Comparison of ENCODE assay signal across 29 cellular contexts in the genomic region with DNA sequence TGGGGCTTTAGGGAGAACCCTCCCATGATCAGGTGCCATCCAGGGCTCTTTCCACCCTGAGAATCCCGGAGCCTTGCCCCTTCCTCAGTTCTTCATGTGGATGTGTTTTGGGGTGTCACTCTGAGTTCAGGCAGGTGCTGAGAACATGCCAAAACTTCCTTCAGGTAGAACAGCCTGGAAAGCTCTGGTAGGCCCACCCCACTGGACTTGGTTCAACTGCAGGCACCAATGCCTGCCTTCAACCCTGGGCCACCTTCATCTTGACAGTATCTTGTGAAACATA.
"Had no signal": no experiment of that assay in that cellular context is flagged by ENCODE, and none has a peak within 500 bp of the region (broad histone marks: within the 10 kb centered on the region; RNA-seq: fewer than 3 reads in every experiment).

No MANE protein-coding gene starts in this region.

- H3K4me3 Mint-ChIP-seq: dendritic cell treated with granulocyte-macrophage colony-stimulating factor and Interleukin-4, amounts not matched to agents 40 ng/mL and 50 ng/mL, for 4 days; naive thymus-derived CD4-positive, alpha-beta T cell; nephron; neural progenitor cell; stimulated activated memory B cell treated with anti-CD40 and anti-IgM and Interleukin-4, amounts not matched to agents 10 μg/mL and 1 μg/mL and 100 μg/mL, for 72 hours had no signal

- H3K9me3 Mint-ChIP-seq: dendritic cell treated with granulocyte-macrophage colony-stimulating factor and Interleukin-4, amounts not matched to agents 40 ng/mL and 50 ng/mL, for 4 days; naive thymus-derived CD4-positive, alpha-beta T cell; nephron; neural progenitor cell; stimulated activated memory B cell treated with anti-CD40 and anti-IgM and Interleukin-4, amounts not matched to agents 10 μg/mL and 1 μg/mL and 100 μg/mL, for 72 hours had no signal

- DNase-seq: colonic mucosa; effector CD8-positive, alpha-beta T cell; foreskin keratinocyte; heart left ventricle; kidney; left cardiac atrium; left lung; mesendoderm; midbrain; stimulated activated CD4-positive, alpha-beta T cell treated with anti-CD3 and anti-CD28 coated beads, Interleukin-12 subunit alpha, Interleukin-12 subunit beta, amount 100 ng/mL, for 4 hours; stimulated activated CD4-positive, alpha-beta T cell treated with anti-CD3 and anti-CD28 coated beads, Interleukin-1b, Interleukin-23, amount 100 ng/mL, for 48 hours; stimulated activated CD4-positive, alpha-beta T cell treated with anti-CD3 and anti-CD28 coated beads, Interleukin-4, amount 100 ng/mL, for 1 hour; stimulated activated naive CD8-positive, alpha-beta T cell treated with anti-CD3 and anti-CD28 coated beads, Interleukin-15, Interleukin-2, amounts not matched to agents 100 U/mL and 50 U/mL, for 24 hours; substantia nigra; upper lobe of right lung had no signal

- H3K36me3 Mint-ChIP-seq: naive thymus-derived CD4-positive, alpha-beta T cell; neural progenitor cell; stimulated activated memory B cell treated with anti-CD40 and anti-IgM and Interleukin-4, amounts not matched to agents 10 μg/mL and 1 μg/mL and 100 μg/mL, for 72 hours had no signal

- H3K27me3 ChIP-seq: colonic mucosa, esophagus muscularis mucosa, foreskin keratinocyte, gastroesophageal sphincter, heart left ventricle, hepatocyte, left lung, neural progenitor cell, tibial nerve, upper lobe of right lung, uterus had no signal

- H3K27ac Mint-ChIP-seq: dendritic cell treated with granulocyte-macrophage colony-stimulating factor and Interleukin-4, amounts not matched to agents 40 ng/mL and 50 ng/mL, for 4 days; stimulated activated memory B cell treated with anti-CD40 and anti-IgM and Interleukin-4, amounts not matched to agents 10 μg/mL and 1 μg/mL and 100 μg/mL, for 72 hours had no signal

- H3K9me3 ChIP-seq: colonic mucosa, esophagus muscularis mucosa, gastroesophageal sphincter, heart left ventricle, left lung, thoracic aorta, tibial nerve, upper lobe of right lung, uterus had no signal

- H3K4me1 ChIP-seq: colonic mucosa, neural progenitor cell, parathyroid adenoma, uterus had no signal

- H3K36me3 ChIP-seq: colonic mucosa, neural progenitor cell, uterus had no signal

- H3K4me1 Mint-ChIP-seq: neural progenitor cell; stimulated activated memory B cell treated with anti-CD40 and anti-IgM and Interleukin-4, amounts not matched to agents 10 μg/mL and 1 μg/mL and 100 μg/mL, for 72 hours had no signal

- H3K4me3 ChIP-seq: colonic mucosa, esophagus muscularis mucosa, gastroesophageal sphincter, heart left ventricle, hepatocyte, left lung, neural progenitor cell, smooth muscle cell, thoracic aorta, tibial nerve, upper lobe of right lung, uterus had no signal

- ATAC-seq: foreskin keratinocyte; gastroesophageal sphincter; heart left ventricle; left cardiac atrium; left lung; naive thymus-derived CD4-positive, alpha-beta T cell; sciatic nerve; stimulated activated memory B cell treated with anti-CD40 and anti-IgM and Interleukin-4, amounts not matched to agents 10 μg/mL and 1 μg/mL and 100 μg/mL, for 72 hours; stimulated activated naive CD8-positive, alpha-beta T cell treated with anti-CD3 and anti-CD28 coated beads, Interleukin-15, Interleukin-2, amounts not matched to agents 100 U/mL and 50 U/mL, for 24 hours; upper lobe of right lung had no signal

- H3K27ac ChIP-seq: colonic mucosa, esophagus muscularis mucosa, foreskin keratinocyte, gastroesophageal sphincter, heart left ventricle, hepatocyte, left lung, neural progenitor cell, parathyroid adenoma, thoracic aorta, tibial nerve, upper lobe of right lung, uterus had no signal
